In genomic region chr7:84043661-84044191, GRCh38 we compare ENCODE assay signal across 24 cellular contexts.
A peak's percentile ranks its signal among the peaks of the same experiment; 100 is the strongest.
DNase-seq lines count a peak whose midpoint lies in the region; ATAC-seq, FAIRE-seq and TF ChIP-seq lines count a peak whose summit lies in the region.
"Had no signal": no experiment of that assay in that cellular context is flagged by ENCODE, and none has a peak within 500 bp of the region (broad histone marks: within the 10 kb centered on the region; RNA-seq: fewer than 3 reads in every experiment).

No MANE protein-coding gene starts in this region.

- in situ Hi-C loops in SK-MEL-5 (cut with HindIII; ENCODE audit: low pct_unique_long_range_greater_than_20kb, low sequenced_read_pairs): no loop called here

- H3K4me1 ChIP-seq in A549 (peaks cover 22% of the 10 kb centered on the region), thyroid gland (peaks cover 4% of the 10 kb centered on the region in 2 donors)
- H3K4me1 ChIP-seq: HAP-1 had no signal

- no peak for TF ChIP-seq CTCF in A549 (IDR thresholded peaks at IDR 0.05)
- no peak for TF ChIP-seq CTCF in thyroid gland (IDR thresholded peaks at IDR 0.05)

- peak overlapping the region in 1 of 2 experiments; percentile 29; a peak in 1 of 6 replicates for H3K27ac ChIP-seq in A549
- no peak overlapping the region for H3K27ac ChIP-seq in thyroid gland
- H3K27ac ChIP-seq: KMS-11, pancreas had no signal

- H3K36me3 Mint-ChIP-seq in activated naive CD4-positive, alpha-beta T cell treated with anti-CD3 and anti-CD28 coated beads, Interleukin-2, amount 50 U/mL, for 72 hours: no peaks in the 10 kb centered on the region
- H3K36me3 Mint-ChIP-seq: activated naive CD8-positive, alpha-beta T cell; naive thymus-derived CD8-positive, alpha-beta T cell had no signal

- intact Hi-C loops in thyroid gland (cut with DNase I): no loop called here

- 54% methylated on average over 1 of the region's 1 CpG for WGBS in A549 (ENCODE audit: missing lambda C conversion rate)
- WGBS in thyroid gland, 2 donors: 63 to 78% methylated on average over 1 of the region's 1 CpG

- no peaks in the 10 kb centered on the region for H3K27me3 ChIP-seq in thyroid gland
- H3K27me3 ChIP-seq: pancreas had no signal

- POLR2A ChIA-PET in A549 (lab: Yijun Ruan, JAX): no interaction called here

- TF ChIP-seq POLR2A in A549 (IDR thresholded peaks at IDR 0.05; ENCODE audit: low read length) (no peak), H54 (IDR thresholded peaks at IDR 0.05; ENCODE audit: low read depth, low read length) (no peak), thyroid gland (IDR thresholded peaks at IDR 0.05) (no peak)

- H3K9me3 ChIP-seq in A549: no peaks in the 10 kb centered on the region
- no peaks in the 10 kb centered on the region for H3K9me3 ChIP-seq in thyroid gland
- H3K9me3 ChIP-seq: HAP-1, pancreas had no signal

- TF ChIP-seq RAD21 in A549 (conservative IDR thresholded peaks at IDR 0.05 in 1 of 2, IDR thresholded peaks at IDR 0.05 in 1 of 2): no peak

- H3K36me3 ChIP-seq in thyroid gland: no peaks in the 10 kb centered on the region
- H3K36me3 ChIP-seq: HAP-1, pancreas had no signal

- DNase-seq in A549 (ENCODE audit: low read depth in 1 of 2, low spot score in 1 of 2) (no peak), H54 (ENCODE audit: insufficient read length, low spot score) (no peak), SK-MEL-5 (ENCODE audit: low read depth, low spot score) (peak; percentile 81), foreskin melanocyte (peak; percentile 84), thyroid gland (no peak)
- no peak for DNase-seq in activated naive CD4-positive, alpha-beta T cell treated with anti-CD3 and anti-CD28 coated beads, Interleukin-2, amount 50 U/mL, for 72 hours (ENCODE audit: low spot score in 2 of 2)
- no peak for DNase-seq in activated effector memory CD4-positive, alpha-beta T cell treated with anti-CD3 and anti-CD28 coated beads, Interleukin-2, amount 50 U/mL, for 16 hours
- DNase-seq: ACHN; activated CD4-positive, alpha-beta T cell treated with anti-CD3 and anti-CD28 coated beads for 4 hours; C1 segment of cervical spinal cord; cerebellar nuclear complex; effector CD4-positive, alpha-beta T cell; kidney glomerular epithelial cell; naive thymus-derived CD8-positive, alpha-beta T cell; NCI-H187; NCI-H774; pancreas; SIG-M5 had no signal

- CTCF ChIA-PET in A549 (lab: Yijun Ruan, JAX): no interaction called here

- H3K4me2 ChIP-seq in A549: no peak overlapping the region
- H3K4me2 ChIP-seq: KMS-11 had no signal

- ATAC-seq in A549 (no peak), HG03521 (IDR thresholded peaks at IDR 0.05; ENCODE audit: unreplicated experiment) (no peak)
- no peak for ATAC-seq in activated naive CD4-positive, alpha-beta T cell treated with anti-CD3 and anti-CD28 coated beads, Interleukin-2, amount 50 U/mL, for 72 hours
- ATAC-seq: naive thymus-derived CD8-positive, alpha-beta T cell; pancreas had no signal

- no peaks in the 10 kb centered on the region for H3K9me3 Mint-ChIP-seq in activated naive CD4-positive, alpha-beta T cell treated with anti-CD3 and anti-CD28 coated beads, Interleukin-2, amount 50 U/mL, for 72 hours
- H3K9me3 Mint-ChIP-seq: naive thymus-derived CD8-positive, alpha-beta T cell; T-helper 1 cell treated with Interleukin-12 subunit alpha and Interleukin-12 subunit beta and Interleukin-4 antibody, amounts not matched to agents 30 μg/mL and 1 μg/mL, for 36 hours had no signal

- no peak overlapping the region for H3K27ac Mint-ChIP-seq in activated naive CD4-positive, alpha-beta T cell treated with anti-CD3 and anti-CD28 coated beads, Interleukin-2, amount 50 U/mL, for 72 hours
- H3K27ac Mint-ChIP-seq: activated naive CD8-positive, alpha-beta T cell; naive thymus-derived CD8-positive, alpha-beta T cell; T-helper 1 cell treated with Interleukin-12 subunit alpha and Interleukin-12 subunit beta and Interleukin-4 antibody, amounts not matched to agents 30 μg/mL and 1 μg/mL, for 36 hours had no signal

- no peak for TF ChIP-seq EP300 in A549 (IDR thresholded peaks at IDR 0.05)

- H3K4me3 ChIP-seq in A549: no peak overlapping the region
- no peak overlapping the region for H3K4me3 ChIP-seq in thyroid gland (replicated peaks in 1 of 3)
- H3K4me3 ChIP-seq: HAP-1, pancreas had no signal

- peak; percentile 43 for FAIRE-seq in A549 (lab: Jason Lieb, UNC)
- FAIRE-seq in H54 (lab: Jason Lieb, UNC): peak; percentile 75
- FAIRE-seq: urothelium cell line had no signal

TF ChIP-seq in A549, 52 proteins besides CTCF, POLR2A, EP300 and RAD21:
- no peak for TF ChIP-seq JUN (IDR thresholded peaks at IDR 0.05)
- TF ChIP-seq HOXA7 (CRISPR knock-in tag; IDR thresholded peaks at IDR 0.05): no peak
- TF ChIP-seq NFE2L2 (conservative IDR thresholded peaks at IDR 0.05; ENCODE audit: low read length): no peak
- no peak for TF ChIP-seq SREBF2 (IDR thresholded peaks at IDR 0.05)
- TF ChIP-seq TFCP2L1 (CRISPR knock-in tag; IDR thresholded peaks at IDR 0.05): no peak
- no peak for TF ChIP-seq PHF8 (IDR thresholded peaks at IDR 0.05; ENCODE audit: borderline replicate concordance, low read depth)
- no peak for TF ChIP-seq CHD2 (IDR thresholded peaks at IDR 0.05; ENCODE audit: low read length, partially characterized antibody)
- TF ChIP-seq HOXB5 (CRISPR knock-in tag; IDR thresholded peaks at IDR 0.05): no peak
- no peak for TF ChIP-seq NPAS2 (CRISPR knock-in tag; IDR thresholded peaks at IDR 0.05; ENCODE audit: borderline replicate concordance)
- no peak for TF ChIP-seq CBX2 (IDR thresholded peaks at IDR 0.05; ENCODE audit: borderline replicate concordance, low read depth)
- no peak for TF ChIP-seq ZNF302 (CRISPR knock-in tag; IDR thresholded peaks at IDR 0.05)
- TF ChIP-seq KDM1A (IDR thresholded peaks at IDR 0.05; ENCODE audit: low read depth): no peak

Comparison
In these comparisons a context has a peak if more than half of its experiments do, and no peak if none do; other contexts are left out.
1. DNase-seq: peak in SK-MEL-5 (single experiment) and foreskin melanocyte (single experiment); none in A549 (0 of 2), H54 (single experiment), activated naive CD4-positive, alpha-beta T cell treated with anti-CD3 and anti-CD28 coated beads, Interleukin-2, amount 50 U/mL, for 72 hours (0 of 2), thyroid gland (0 of 2) and activated effector memory CD4-positive, alpha-beta T cell treated with anti-CD3 and anti-CD28 coated beads, Interleukin-2, amount 50 U/mL, for 16 hours (single experiment).